Comparison of ENCODE assay signal across 10 cellular contexts in the genomic region with DNA sequence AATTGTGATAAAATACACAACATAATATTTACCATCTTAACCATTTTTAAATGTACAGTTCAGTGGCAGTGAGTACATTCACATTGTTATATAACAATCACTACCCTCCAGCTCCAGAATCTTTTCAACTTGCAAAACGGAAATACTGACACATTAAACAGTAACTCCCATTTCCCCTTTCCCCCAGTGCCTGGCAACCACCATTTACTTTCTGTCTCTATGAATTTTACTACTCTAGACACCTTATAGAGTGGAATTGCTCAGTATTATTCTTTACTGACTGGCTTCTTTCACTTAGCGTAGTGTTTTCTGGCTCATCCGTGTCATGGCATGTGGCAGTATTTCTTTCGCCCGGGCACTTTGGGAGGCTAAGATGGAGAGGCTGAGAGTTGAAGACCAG. TPM values are rescaled to one million over a fixed set of nuclear protein-coding genes. Genes with fewer than 3 reads are reported as not detected.
DNase-seq lines count a peak whose midpoint lies in the region; ATAC-seq and TF ChIP-seq lines count a peak whose summit lies in the region.
"Had no signal": no experiment of that assay in that cellular context is flagged by ENCODE, and none has a peak within 500 bp of the region (broad histone marks: within the 10 kb centered on the region; RNA-seq: fewer than 3 reads in every experiment).

No MANE protein-coding gene starts in this region.

- intact Hi-C loops in MCF 10A (cut with micrococcal nuclease) (no loop called here), mammary epithelial cell (cut with micrococcal nuclease) (no loop called here)

- no peaks in the 10 kb centered on the region for H3K4me1 Mint-ChIP-seq in MCF 10A (ENCODE audit: insufficient read depth, unreplicated experiment)

- H3K4me1 ChIP-seq in mammary epithelial cell (ENCODE audit: insufficient read depth, low read length): no peaks in the 10 kb centered on the region

- H3K4me2 ChIP-seq in mammary epithelial cell (ENCODE audit: insufficient read depth, low read depth, low read length): no peak overlapping the region

- dilution Hi-C loops in mammary epithelial cell (cut with HindIII; ENCODE audit: low sequenced_read_pairs): no loop called here

- DNase-seq in MCF 10A (ENCODE audit: unreplicated experiment) (no peak), mammary epithelial cell (no peak), NB4 (ENCODE audit: low read depth) (peak; percentile 75), hepatic stellate cell (ENCODE audit: low spot score) (no peak)
- DNase-seq in stimulated activated naive CD8-positive, alpha-beta T cell treated with anti-CD3 and anti-CD28 coated beads, Interleukin-15, Interleukin-2, amounts not matched to agents 100 U/mL and 50 U/mL, for 24 hours: no peak
- DNase-seq in effector CD4-positive, alpha-beta T cell: no peak
- no peak for DNase-seq in stimulated activated CD8-positive, alpha-beta memory T cell treated with anti-CD3 and anti-CD28 coated beads, Interleukin-4, amount 100 ng/mL, for 48 hours
- DNase-seq: Peyer's patch had no signal

- no peaks in the 10 kb centered on the region for H4K20me1 ChIP-seq in mammary epithelial cell (ENCODE audit: insufficient read depth, low read length)

- H3K4me3 Mint-ChIP-seq in MCF 10A (ENCODE audit: unreplicated experiment): no peak overlapping the region
- H3K4me3 Mint-ChIP-seq: dendritic cell treated with granulocyte-macrophage colony-stimulating factor and Interleukin-4, amounts not matched to agents 40 ng/mL and 50 ng/mL, for 4 days had no signal

- no peaks in the 10 kb centered on the region for H3K9me3 Mint-ChIP-seq in MCF 10A (ENCODE audit: unreplicated experiment)
- H3K9me3 Mint-ChIP-seq: dendritic cell treated with granulocyte-macrophage colony-stimulating factor and Interleukin-4, amounts not matched to agents 40 ng/mL and 50 ng/mL, for 4 days had no signal

- no peaks in the 10 kb centered on the region for H3K27me3 ChIP-seq in mammary epithelial cell (ENCODE audit: insufficient read depth, low read length)
- H3K27me3 ChIP-seq: Peyer's patch had no signal

- peaks cover 26% of the 10 kb centered on the region for H3K36me3 Mint-ChIP-seq in MCF 10A (ENCODE audit: insufficient read depth, unreplicated experiment)

- TF ChIP-seq CTCF in MCF 10A (IDR thresholded peaks at IDR 0.05; ENCODE audit: unreplicated experiment): no peak
- TF ChIP-seq CTCF in mammary epithelial cell (conservative IDR thresholded peaks at IDR 0.05 in 1 of 2, IDR thresholded peaks at IDR 0.05 in 1 of 2; ENCODE audit: extremely low read depth in 1 of 2, insufficient read depth in 1 of 2, low read depth in 1 of 2, low read length in 2 of 2): no peak
- no peak for TF ChIP-seq CTCF in NB4 (IDR thresholded peaks at IDR 0.05; ENCODE audit: low read depth, low read length)

- no peak overlapping the region for H3K4me3 ChIP-seq in mammary epithelial cell (replicated peaks in 1 of 3; ENCODE audit: insufficient read depth in 1 of 3, low read depth in 2 of 3, low read length in 3 of 3)
- H3K4me3 ChIP-seq in NB4 (ENCODE audit: low read depth, low read length): no peak overlapping the region
- H3K4me3 ChIP-seq: Peyer's patch had no signal

- H3K27ac Mint-ChIP-seq in MCF 10A (ENCODE audit: low read depth, unreplicated experiment): peak overlapping the region; percentile 7
- H3K27ac Mint-ChIP-seq: dendritic cell treated with granulocyte-macrophage colony-stimulating factor and Interleukin-4, amounts not matched to agents 40 ng/mL and 50 ng/mL, for 4 days had no signal

- no peaks in the 10 kb centered on the region for H3K79me2 ChIP-seq in mammary epithelial cell (ENCODE audit: insufficient read depth, low read length)

- no peaks in the 10 kb centered on the region for H3K9me3 ChIP-seq in mammary epithelial cell (replicated peaks; ENCODE audit: insufficient read depth, low read length)
- H3K9me3 ChIP-seq: Peyer's patch had no signal

- H3K27me3 Mint-ChIP-seq in MCF 10A (ENCODE audit: insufficient read depth, unreplicated experiment): no peaks in the 10 kb centered on the region
- H3K27me3 Mint-ChIP-seq: dendritic cell treated with granulocyte-macrophage colony-stimulating factor and Interleukin-4, amounts not matched to agents 40 ng/mL and 50 ng/mL, for 4 days had no signal

- TF ChIP-seq POLR2A in NB4 (IDR thresholded peaks at IDR 0.05; ENCODE audit: extremely low read depth, insufficient read length): no peak

- H3K36me3 ChIP-seq in mammary epithelial cell (ENCODE audit: insufficient read depth, low read length): peaks cover 10% of the 10 kb centered on the region

- CTCF ChIA-PET in MCF 10A (lab: Yijun Ruan, JAX) (interaction anchor here (0.6 to 1.5 kb wide), 5 partner anchors 16 to 676 kb away, joined by 3 to 7 read pairs (median 4); no protein-coding TSS in a partner anchor), mammary epithelial cell (lab: Charles Lee; ENCODE audit: low non-redundant PET) (no interaction called here)

- H3K27ac ChIP-seq in mammary epithelial cell (ENCODE audit: insufficient read depth, low read depth, low read length): no peak overlapping the region
- H3K27ac ChIP-seq: Peyer's patch had no signal

- H2AFZ ChIP-seq in mammary epithelial cell (ENCODE audit: low read depth, low read length): no peak overlapping the region

- BruUV-seq in MCF 10A (replicated peaks; lab: Mats Ljungman, UMichigan) (no TSS peak), mammary epithelial cell (replicated peaks; lab: Mats Ljungman, UMichigan) (no TSS peak)

- ATAC-seq in HG02852 (IDR thresholded peaks at IDR 0.05; ENCODE audit: unreplicated experiment): peak; percentile 66
- peak; percentile 47 for ATAC-seq in stimulated activated naive CD8-positive, alpha-beta T cell treated with anti-CD3 and anti-CD28 coated beads, Interleukin-15, Interleukin-2, amounts not matched to agents 100 U/mL and 50 U/mL, for 24 hours

- POLR2A ChIA-PET in MCF 10A (lab: Yijun Ruan, JAX): no interaction called here

- H3K9ac ChIP-seq in mammary epithelial cell (ENCODE audit: insufficient read depth, low read length): no peak overlapping the region

- WGBS in mammary epithelial cell (ENCODE audit: low coverage, missing lambda C conversion rate): 97% methylated on average over 5 of the region's 5 CpGs

- in situ Hi-C loops in mammary epithelial cell (cut with MboI; ENCODE audit: low sequenced_read_pairs in 2 of 2): loop anchor here in 1 of 2 donors (5.0 kb wide), 1 partner anchor 679 kb away; no protein-coding TSS in a partner anchor

RNA-seq across cellular contexts. Expression of a gene that starts 32.6 kb away (rescaled TPM):
- total RNA-seq in MCF 10A (2022) (28.9 and 34.6 TPM in 2 replicates), mammary epithelial cell (10 to 100 TPM; 32.6 to 45.0 TPM)
- 40.5 TPM for polyA plus RNA-seq in mammary epithelial cell
- polyA minus RNA-seq in mammary epithelial cell: 62.5 TPM

RNA-seq across cellular contexts. Expression of a gene that starts 32.9 kb away (rescaled TPM):
- total RNA-seq in MCF 10A (2022): 0.66 and 0.77 TPM in 2 replicates
- 1 to 10 TPM in 1 of 2 donors, under 1 TPM in 1; 0.54 to 1.8 TPM for total RNA-seq in mammary epithelial cell
- polyA plus RNA-seq in mammary epithelial cell: 0.66 TPM
- not detected for polyA minus RNA-seq in mammary epithelial cell
